ENCODE assay signal across 1 cellular context in the genomic region with DNA sequence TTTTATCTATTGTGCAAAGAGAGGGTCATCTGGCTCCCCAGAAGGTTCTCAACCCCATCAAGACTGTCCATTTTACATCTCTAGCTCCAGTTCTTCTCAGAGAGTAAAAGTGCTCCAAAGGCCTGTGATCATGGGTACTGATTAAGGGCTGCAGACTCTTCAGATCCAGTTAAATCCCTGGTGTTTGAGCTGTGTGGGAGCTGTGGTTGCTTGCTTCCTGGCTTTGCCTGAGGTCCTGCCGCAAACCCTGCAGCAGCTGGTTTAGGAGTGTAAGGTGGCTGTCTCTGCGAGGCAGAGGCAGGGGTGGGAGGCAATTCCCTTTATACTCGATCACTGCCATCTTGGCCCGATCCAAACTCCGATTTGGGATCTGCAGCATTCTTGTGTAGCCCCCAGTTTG.
TF ChIP-seq lines count a peak whose summit lies in the region.

No MANE protein-coding gene starts in this region.

TF ChIP-seq in HepG2, 621 proteins besides CTCF, POLR2A, EP300 and RAD21:
- 0 out of 2 replicates have a peak, but pooled peaks have one; percentile 20 for TF ChIP-seq SPEN (CRISPR knock-in tag; IDR thresholded peaks at IDR 0.05; ENCODE audit: low read depth)
- no peak for TF ChIP-seq FOXP1 (IDR thresholded peaks at IDR 0.05)
- TF ChIP-seq FOXP1 (CRISPR knock-in tag; IDR thresholded peaks at IDR 0.05): no peak
- TF ChIP-seq HNF4A (CRISPR knock-in tag; IDR thresholded peaks at IDR 0.05): 0 out of 2 replicates have a peak, but pooled peaks have one; percentile 22
- no peak for TF ChIP-seq ARNT2 (CRISPR knock-in tag; IDR thresholded peaks at IDR 0.05; ENCODE audit: low read depth)
- no peak for TF ChIP-seq CEBPG (CRISPR knock-in tag; IDR thresholded peaks at IDR 0.05)
- TF ChIP-seq RFX3 (CRISPR knock-in tag; IDR thresholded peaks at IDR 0.05): no peak
